ENCODE assay signal across 9 cellular contexts in genomic region chr7:26293569-26294308, GRCh38. TPM values are rescaled to one million over a fixed set of nuclear protein-coding genes. Genes with fewer than 3 reads are reported as not detected.
DNase-seq lines count a peak whose midpoint lies in the region; ATAC-seq and TF ChIP-seq lines count a peak whose summit lies in the region.
"Had no signal": no experiment of that assay in that cellular context is flagged by ENCODE, and none has a peak within 500 bp of the region (broad histone marks: within the 10 kb centered on the region; RNA-seq: fewer than 3 reads in every experiment).

No MANE protein-coding gene starts in this region.

- peak; percentile 62 for DNase-seq in RPMI7951 (ENCODE audit: low read depth)
- peak; percentile 33 for DNase-seq in stimulated activated CD8-positive, alpha-beta memory T cell treated with anti-CD3 and anti-CD28 coated beads, Interleukin-12 subunit alpha, Interleukin-12 subunit beta, amount 100 ng/mL, for 1 hour (ENCODE audit: low read depth)
- DNase-seq in psoas muscle: no peak
- no peak for DNase-seq in NCI-H146 treated with DMSO at 0.1 percent for 48 hours (lab: John Stamatoyannopoulos, UW; ENCODE audit: unreplicated experiment)
- DNase-seq in NCI-H1105 (lab: John Stamatoyannopoulos, UW): no peak

- H3K27me3 ChIP-seq in psoas muscle (ENCODE audit: insufficient read depth in 3 of 3, low read length in 2 of 3): peaks cover 0 to 7% (median 0%) of the 10 kb centered on the region in 3 donors

- H3K9me3 Mint-ChIP-seq in activated naive CD8-positive, alpha-beta T cell (ENCODE audit: low read depth): no peaks in the 10 kb centered on the region

- peak overlapping the region; percentile 90 for H3K4me3 Mint-ChIP-seq in activated naive CD8-positive, alpha-beta T cell

- H3K4me1 Mint-ChIP-seq in activated naive CD8-positive, alpha-beta T cell (ENCODE audit: low read depth): peaks cover 37% of the 10 kb centered on the region

- no peaks in the 10 kb centered on the region for H3K36me3 ChIP-seq in psoas muscle (ENCODE audit: insufficient read depth in 1 of 2, low read depth in 1 of 2)

- peak overlapping the region; percentile 96 for H3K27ac Mint-ChIP-seq in activated naive CD8-positive, alpha-beta T cell

- WGBS in psoas muscle, 3 donors: 82 to 86% (median 85%) methylated on average over 6 of the region's 6 CpGs

- H3K36me3 Mint-ChIP-seq in activated naive CD8-positive, alpha-beta T cell: peaks cover under 1% of the 10 kb centered on the region

- intact Hi-C loops in psoas muscle (cut with DNase I): no loop called here

- H3K9me3 ChIP-seq in psoas muscle: no peaks in the 10 kb centered on the region

- no peak for TF ChIP-seq CTCF in psoas muscle (IDR thresholded peaks at IDR 0.05)

- no peak for TF ChIP-seq POLR2A in GM18505 (IDR thresholded peaks at IDR 0.05; ENCODE audit: borderline replicate concordance, extremely low read depth, insufficient read depth, insufficient read length)

- ATAC-seq in GM18505 (IDR thresholded peaks at IDR 0.05; ENCODE audit: unreplicated experiment): peak; percentile 47
- ATAC-seq in HG02870 (IDR thresholded peaks at IDR 0.05; ENCODE audit: unreplicated experiment): peak; percentile 83
- no peak for ATAC-seq in psoas muscle
- ATAC-seq: HCT116 had no signal

- H3K27me3 Mint-ChIP-seq in activated naive CD8-positive, alpha-beta T cell: no peaks in the 10 kb centered on the region

- no peak overlapping the region for H3K4me3 ChIP-seq in psoas muscle

- H3K4me1 ChIP-seq in psoas muscle: no peaks in the 10 kb centered on the region

- H3K27ac ChIP-seq in psoas muscle: no peak overlapping the region

RNA-seq across cellular contexts. Expression of gene SNX10, which starts 2.1 kb away (rescaled TPM):
- total RNA-seq in RPMI7951 (2014; rRNA removed; shearing (Covaris generic)): 19.9 and 31.1 TPM in 2 replicates
- 1 to 10 TPM in 3 of 4 donors, under 1 TPM in 1; 0.97 to 1.4 (median 1.1) TPM for total RNA-seq in psoas muscle
- polyA plus RNA-seq in psoas muscle: under 1 TPM; 0.25 to 0.63 (median 0.34) TPM

Comparison
In these comparisons a context has a peak if more than half of its experiments do, and no peak if none do; other contexts are left out.
1. ATAC-seq: peak in GM18505 (single experiment) and HG02870 (single experiment); none in psoas muscle (0 of 4).
2. DNase-seq: peak in RPMI7951 (single experiment) and stimulated activated CD8-positive, alpha-beta memory T cell treated with anti-CD3 and anti-CD28 coated beads, Interleukin-12 subunit alpha, Interleukin-12 subunit beta, amount 100 ng/mL, for 1 hour (single experiment); none in psoas muscle (0 of 2), NCI-H146 treated with DMSO at 0.1 percent for 48 hours (single experiment) and NCI-H1105 (single experiment).